ENCODE assay signal across 13 cellular contexts in the genomic region with DNA sequence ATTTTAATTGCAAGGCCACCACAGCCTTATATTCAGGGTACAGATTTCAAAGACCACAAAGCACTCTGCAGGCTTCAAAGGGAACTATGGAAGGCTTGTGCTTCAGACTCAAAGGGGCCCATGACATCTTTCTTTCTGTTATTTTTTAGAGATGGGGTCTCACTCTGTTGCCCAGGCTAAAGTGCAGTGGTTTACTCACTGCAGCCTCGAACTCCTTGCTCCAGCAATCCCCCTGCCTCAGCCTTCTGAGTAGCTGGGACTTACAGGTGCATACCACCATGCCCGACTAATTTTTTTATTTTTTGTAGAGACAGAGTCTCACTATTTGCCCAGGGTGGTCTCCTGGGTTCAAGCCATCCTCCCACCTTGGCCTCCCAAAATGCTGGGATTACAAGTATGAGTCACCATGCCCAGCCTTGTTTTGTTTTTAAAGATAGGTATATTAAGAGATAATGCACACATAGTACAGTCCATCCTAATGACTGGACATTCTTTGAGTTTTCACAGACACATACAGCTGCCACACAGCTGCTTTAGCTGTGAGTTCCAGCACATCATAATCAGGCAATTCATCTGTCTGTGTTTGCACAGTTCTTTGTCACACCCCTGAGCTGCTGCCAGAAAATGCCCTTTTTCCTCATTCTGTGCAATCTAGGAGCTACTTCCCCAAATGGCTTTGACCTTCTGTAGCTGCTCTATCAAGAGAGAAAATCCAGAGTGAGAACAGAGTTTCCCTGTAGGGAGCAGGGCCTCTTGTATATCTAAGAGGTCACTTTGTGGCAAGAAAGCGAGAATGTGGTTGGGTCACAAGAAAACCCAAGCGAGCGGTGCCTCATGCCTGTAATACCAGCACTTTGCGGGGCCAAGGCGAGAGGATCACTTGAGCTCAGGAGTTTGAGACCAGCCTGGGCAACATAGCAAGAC. TPM values are rescaled to one million over a fixed set of nuclear protein-coding genes. Genes with fewer than 3 reads are reported as not detected.
DNase-seq lines count a peak whose midpoint lies in the region; ATAC-seq, FAIRE-seq and TF ChIP-seq lines count a peak whose summit lies in the region.
"Had no signal": no experiment of that assay in that cellular context is flagged by ENCODE, and none has a peak within 500 bp of the region (broad histone marks: within the 10 kb centered on the region; RNA-seq: fewer than 3 reads in every experiment).

No MANE protein-coding gene starts in this region.

- H3K27ac ChIP-seq in GM23338 (ENCODE audit: low read depth) = peak overlapping the region; percentile 93
- peak overlapping the region; percentile 81 for H3K27ac ChIP-seq in PC-9
- H3K27ac ChIP-seq in small intestine (ENCODE audit: low read depth in 1 of 2, low read length in 1 of 2) = no peak overlapping the region

- TF ChIP-seq CTCF in GM23338 (conservative IDR thresholded peaks at IDR 0.05; ENCODE audit: low read depth in 2 of 2) (no peak), PC-9 (conservative IDR thresholded peaks at IDR 0.05) (no peak)

- peaks cover 23% of the 10 kb centered on the region for H3K27me3 Mint-ChIP-seq in GM23338 (ENCODE audit: insufficient read depth, low read depth, poor library complexity)
- no peaks in the 10 kb centered on the region for H3K27me3 Mint-ChIP-seq in activated CD4-positive, alpha-beta memory T cell treated with anti-CD3 and anti-CD28 coated beads, Interleukin-2, amount 10 ng/mL, durations not matched to agents 7 days and 5 days

- H3K27me3 ChIP-seq in GM23338 (ENCODE audit: insufficient read depth) (no peaks in the 10 kb centered on the region), PC-9 (ENCODE audit: insufficient read depth, low read depth) (no peaks in the 10 kb centered on the region), small intestine (ENCODE audit: control insufficient read depth in 2 of 2, insufficient read depth in 2 of 2, low read length in 2 of 2) (no peaks in the 10 kb centered on the region)

- FAIRE-seq in frontal cortex (lab: Jason Lieb, UNC) = no peak
- FAIRE-seq in small intestine (lab: Jason Lieb, UNC) = no peak

- H3K4me1 Mint-ChIP-seq in GM23338 = peaks cover 52% of the 10 kb centered on the region
- H3K4me1 Mint-ChIP-seq in activated CD4-positive, alpha-beta memory T cell treated with anti-CD3 and anti-CD28 coated beads, Interleukin-2, amount 10 ng/mL, durations not matched to agents 7 days and 5 days = no peaks in the 10 kb centered on the region

- no peak for DNase-seq in GM23338 (ENCODE audit: low spot score)
- DNase-seq in PC-9 = peak; percentile 75 to 98
- peak; percentile 30 to 33 for DNase-seq in frontal cortex (ENCODE audit: low spot score in 2 of 2)
- peak; percentile 38 for DNase-seq in small intestine
- DNase-seq in activated CD4-positive, alpha-beta memory T cell treated with anti-CD3 and anti-CD28 coated beads, Interleukin-2, amount 10 ng/mL, durations not matched to agents 7 days and 5 days = no peak
- no peak for DNase-seq in DMS79 (lab: John Stamatoyannopoulos, UW)
- no peak for DNase-seq in T-helper 2 cell
- DNase-seq: activated T-cell treated with anti-CD3 and anti-CD28 coated beads, Interleukin-2, amount 50 U/mL, for 1 hour; DMS79 treated with DMSO at 0.1 percent for 48 hours; NCI-H774; T-helper 9 cell had no signal

- H3K4me3 ChIP-seq in GM23338 (no peak overlapping the region), PC-9 (no peak overlapping the region), small intestine (ENCODE audit: low read depth in 1 of 2, low read length in 2 of 2) (no peak overlapping the region)

- no peak for ATAC-seq in GM23338
- no peak for ATAC-seq in GM18873 (IDR thresholded peaks at IDR 0.05; ENCODE audit: low FRiP score, unreplicated experiment)

- H2AFZ ChIP-seq in GM23338 (no peak overlapping the region), PC-9 (no peak overlapping the region)

- H3K9me3 ChIP-seq in PC-9 (ENCODE audit: insufficient read depth, low read depth) = no peaks in the 10 kb centered on the region; the same call in 1 of the 2 replicates
- H3K9me3 ChIP-seq in small intestine (ENCODE audit: control insufficient read depth, low read depth) = no peaks in the 10 kb centered on the region

- H3K9me3 Mint-ChIP-seq in GM23338 = 0 out of 3 replicates have a peak, but pooled peaks cover 4% of the 10 kb centered on the region
- H3K9me3 Mint-ChIP-seq in activated CD4-positive, alpha-beta memory T cell treated with anti-CD3 and anti-CD28 coated beads, Interleukin-2, amount 10 ng/mL, durations not matched to agents 7 days and 5 days = no peaks in the 10 kb centered on the region
- H3K9me3 Mint-ChIP-seq: mesothelial cell of epicardium had no signal

- intact Hi-C loops in PC-9 (cut with micrococcal nuclease; ENCODE audit: unreplicated experiment) = loop anchor here (1.0 kb wide), 1 partner anchor 423 kb away; no protein-coding TSS in a partner anchor

- CTCF ChIA-PET in PC-9 (lab: Charles Lee) = interaction anchor here (0.6 to 2.1 kb wide), 3 partner anchors 15 to 269 kb away, joined by 3 to 7 read pairs (median 6); a partner anchor contains a TSS
- CTCF ChIA-PET in activated CD4-positive, alpha-beta memory T cell treated with anti-CD3 and anti-CD28 coated beads, Interleukin-2, amount 10 ng/mL, durations not matched to agents 7 days and 5 days (lab: Charles Lee) = interaction anchor here (1.4 kb wide), 1 partner anchor 11 kb away, joined by 3 read pairs; no protein-coding TSS in a partner anchor

- H3K4me2 ChIP-seq in GM23338 = 0 out of 2 replicates have a peak overlapping the region, but pooled peaks have one; percentile 63
- H3K4me2 ChIP-seq in PC-9 = peak overlapping the region; percentile 53

- H3K27ac Mint-ChIP-seq in GM23338 = peak overlapping the region; percentile 96; the same call in 1 of the 2 replicates
- no peak overlapping the region for H3K27ac Mint-ChIP-seq in activated CD4-positive, alpha-beta memory T cell treated with anti-CD3 and anti-CD28 coated beads, Interleukin-2, amount 10 ng/mL, durations not matched to agents 7 days and 5 days
- H3K27ac Mint-ChIP-seq: mesothelial cell of epicardium had no signal

- H3K36me3 ChIP-seq in GM23338 (ENCODE audit: insufficient read depth) (no peaks in the 10 kb centered on the region), PC-9 (ENCODE audit: low read depth) (no peaks in the 10 kb centered on the region), small intestine (ENCODE audit: control insufficient read depth in 2 of 2, insufficient read depth in 2 of 2, low read length in 2 of 2) (no peaks in the 10 kb centered on the region)

- no TSS peak for BruUV-seq in PC-9 (replicated peaks; lab: Mats Ljungman, UMichigan)

- H3K79me2 ChIP-seq in GM23338 (replicated peaks; ENCODE audit: insufficient read depth) (no peaks in the 10 kb centered on the region), PC-9 (ENCODE audit: low read depth) (peaks cover 17% of the 10 kb centered on the region; the same call in 1 of the 2 replicates)

- peaks cover 3% of the 10 kb centered on the region; the same call in 2 of the 3 replicates for H3K36me3 Mint-ChIP-seq in GM23338 (ENCODE audit: low read depth)
- H3K36me3 Mint-ChIP-seq in activated CD4-positive, alpha-beta memory T cell treated with anti-CD3 and anti-CD28 coated beads, Interleukin-2, amount 10 ng/mL, durations not matched to agents 7 days and 5 days (ENCODE audit: low read depth) = no peaks in the 10 kb centered on the region

- H3K9me2 ChIP-seq in GM23338 (ENCODE audit: insufficient read depth) (no peaks in the 10 kb centered on the region), PC-9 (ENCODE audit: insufficient read depth) (no peaks in the 10 kb centered on the region)

- H3F3A ChIP-seq in GM23338 (replicated peaks; ENCODE audit: low read depth) = peaks cover 11% of the 10 kb centered on the region
- H3F3A ChIP-seq in PC-9 (ENCODE audit: insufficient read depth, low read depth) = peaks cover 53% of the 10 kb centered on the region

- POLR2A ChIA-PET in PC-9 (lab: Charles Lee; ENCODE audit: unreplicated experiment) = interaction anchor here (0.7 to 1.1 kb wide), 3 partner anchors 12 to 36 kb away, joined by 4 to 10 read pairs (median 5); no protein-coding TSS in a partner anchor
- POLR2A ChIA-PET in activated CD4-positive, alpha-beta memory T cell treated with anti-CD3 and anti-CD28 coated beads, Interleukin-2, amount 10 ng/mL, durations not matched to agents 7 days and 5 days (lab: Charles Lee) = no interaction called here

- H3K4me3 Mint-ChIP-seq in GM23338 = no peak overlapping the region
- no peak overlapping the region for H3K4me3 Mint-ChIP-seq in activated CD4-positive, alpha-beta memory T cell treated with anti-CD3 and anti-CD28 coated beads, Interleukin-2, amount 10 ng/mL, durations not matched to agents 7 days and 5 days
- H3K4me3 Mint-ChIP-seq: mesothelial cell of epicardium had no signal

- 73 to 80% (median 75%) methylated on average over 7 of the region's 7 CpGs for WGBS in small intestine, 3 donors

- H4K20me1 ChIP-seq in GM23338 (replicated peaks; ENCODE audit: insufficient read depth) (no peaks in the 10 kb centered on the region), PC-9 (ENCODE audit: insufficient read depth) (no peaks in the 10 kb centered on the region)

- peaks cover 40% of the 10 kb centered on the region for H3K4me1 ChIP-seq in GM23338 (ENCODE audit: insufficient read depth)
- H3K4me1 ChIP-seq in PC-9 (replicated peaks; ENCODE audit: insufficient read depth) = peaks cover 86% of the 10 kb centered on the region
- H3K4me1 ChIP-seq in small intestine (ENCODE audit: control insufficient read depth in 2 of 2, insufficient read depth in 1 of 2, low read depth in 1 of 2, low read length in 1 of 2) = peaks cover 0 to 8% of the 10 kb centered on the region in 2 donors

TF ChIP-seq in GM23338, 12 proteins besides CTCF, POLR2A, EP300 and RAD21 (continues in another document):
- no peak for TF ChIP-seq EZH2phosphoT487 (IDR thresholded peaks at IDR 0.05; ENCODE audit: unreplicated experiment)
- TF ChIP-seq STAT1 (IDR thresholded peaks at IDR 0.05; ENCODE audit: unreplicated experiment) = no peak
- TF ChIP-seq ZNF114 (CRISPR knock-in tag; IDR thresholded peaks at IDR 0.05) = no peak
- no peak for TF ChIP-seq ZNF331 (CRISPR knock-in tag; IDR thresholded peaks at IDR 0.05; ENCODE audit: low read depth)
- no peak for TF ChIP-seq NANOG (IDR thresholded peaks at IDR 0.05; ENCODE audit: borderline replicate concordance)

RNA-seq across cellular contexts. Expression of a gene that starts 24.1 kb away (rescaled TPM):
- 8.3 and 10.3 TPM in 2 replicates for total RNA-seq in GM23338 (2014; rRNA removed; shearing (Covaris generic))
- 11.3 and 12.3 TPM in 2 replicates for polyA plus RNA-seq in GM23338 (2016; fragmentation: Nextera tagmentation; extraction: Ambion mirVana)
- total RNA-seq in PC-9 (2021) = 24.1 and 35.7 TPM in 2 replicates
- total RNA-seq in frontal cortex = 1.2 TPM
- 1 to 10 TPM in 2 of 3 donors, under 1 TPM in 1; 0.45 to 4.3 (median 1.1) TPM for polyA plus RNA-seq in small intestine
- 1 to 10 TPM; 2.6 to 3.2 TPM for total RNA-seq in activated CD4-positive, alpha-beta memory T cell treated with anti-CD3 and anti-CD28 coated beads, Interleukin-2, amount 10 ng/mL, durations not matched to agents 7 days and 5 days

RNA-seq across cellular contexts. Expression of a gene that starts 53.6 kb away (rescaled TPM):
- 4.3 and 6.2 TPM in 2 replicates for total RNA-seq in GM23338 (2014; rRNA removed; shearing (Covaris generic))
- polyA plus RNA-seq in GM23338 (2016; fragmentation: Nextera tagmentation; extraction: Ambion mirVana) = 0.73 and 0.95 TPM in 2 replicates
- total RNA-seq in PC-9 (2021) = 7.8 and 13.3 TPM in 2 replicates
- total RNA-seq in frontal cortex = 3.3 TPM
- 1 to 10 TPM in 2 of 3 donors, under 1 TPM in 1; 0.89 to 2.5 (median 1.4) TPM for polyA plus RNA-seq in small intestine
- total RNA-seq in activated CD4-positive, alpha-beta memory T cell treated with anti-CD3 and anti-CD28 coated beads, Interleukin-2, amount 10 ng/mL, durations not matched to agents 7 days and 5 days = 1 to 10 TPM; 1.3 TPM

Comparison
In these comparisons a context has a peak if more than half of its experiments do, and no peak if none do; other contexts are left out.
1. DNase-seq: peak in PC-9 (2 of 2), frontal cortex (2 of 2) and small intestine (single experiment); none in GM23338 (single experiment), activated CD4-positive, alpha-beta memory T cell treated with anti-CD3 and anti-CD28 coated beads, Interleukin-2, amount 10 ng/mL, durations not matched to agents 7 days and 5 days (single experiment), DMS79 (single experiment) and T-helper 2 cell (0 of 5).
2. H3K27ac ChIP-seq: peak in GM23338 (single experiment) and PC-9 (single experiment); none in small intestine (0 of 2).